In genomic region chr20:43528258-43528875, GRCh38 we compare ENCODE assay signal across 26 cellular contexts.
"Had no signal": no experiment of that assay in that cellular context is flagged by ENCODE, and none has a peak within 500 bp of the region (broad histone marks: within the 10 kb centered on the region; RNA-seq: fewer than 3 reads in every experiment).

No MANE protein-coding gene starts in this region.

- H3K4me1 ChIP-seq: esophagus muscularis mucosa, foreskin keratinocyte, left ventricle myocardium inferior, prostate gland, sigmoid colon, stomach, tibial artery had no signal

- H3K9me3 ChIP-seq: esophagus muscularis mucosa, prostate gland, sigmoid colon, stomach, tibial artery had no signal

- ATAC-seq: foreskin keratinocyte; heart left ventricle; natural killer cell; stimulated activated naive B cell treated with anti-CD40 and anti-IgM and Interleukin-4, amounts not matched to agents 10 μg/mL and 1 μg/mL and 100 μg/mL, for 72 hours had no signal

- DNase-seq: activated CD4-positive, alpha-beta T cell treated with anti-CD3 and anti-CD28 coated beads for 4 hours; activated CD4-positive, alpha-beta T cell treated with anti-CD3 and anti-CD28 coated beads, Interleukin-2, amount 50 U/mL, for 48 hours; activated CD8-positive, alpha-beta memory T cell treated with anti-CD3 and anti-CD28 coated beads for 24 hours; activated effector memory CD4-positive, alpha-beta T cell treated with Interleukin-2 at 50 U/mL for 16 hours; activated naive CD4-positive, alpha-beta T cell treated with Interleukin-2 at 50 U/mL for 16 hours; anterior cingulate cortex; cerebellar nuclear complex; foreskin keratinocyte; heart left ventricle; left ventricle myocardium inferior; mesendoderm; natural killer cell; retina; sigmoid colon; small intestine; stimulated activated CD4-positive, alpha-beta T cell treated with anti-CD3 and anti-CD28 coated beads, Interleukin-4, amount 100 ng/mL, for 4 hours; stimulated activated CD8-positive, alpha-beta memory T cell treated with anti-CD3 and anti-CD28 coated beads, Interleukin-4, amount 100 ng/mL, for 48 hours; stimulated activated naive B cell treated with anti-CD40 and anti-IgM and Interleukin-4, amounts not matched to agents 10 μg/mL and 1 μg/mL and 100 μg/mL, for 72 hours; stomach; T-helper 1 cell had no signal

- FAIRE-seq: bronchial epithelial cell, small intestine had no signal

- H3K36me3 ChIP-seq: heart left ventricle, left ventricle myocardium inferior, prostate gland, sigmoid colon had no signal

- H3K27ac ChIP-seq: esophagus muscularis mucosa, foreskin keratinocyte, heart left ventricle, left ventricle myocardium inferior, prostate gland, sigmoid colon, stomach, tibial artery, VCaP had no signal

- H3K27me3 ChIP-seq: esophagus muscularis mucosa, foreskin keratinocyte, heart left ventricle, sigmoid colon, stomach, tibial artery had no signal

- H3K4me3 ChIP-seq: esophagus muscularis mucosa, heart left ventricle, left ventricle myocardium inferior, lung, prostate gland, sigmoid colon, stomach, tibial artery had no signal
